In genomic region chr12:79174656-79175055, GRCh38 we compare ENCODE assay signal across 8 cellular contexts.
DNase-seq lines count a peak whose midpoint lies in the region; ATAC-seq and TF ChIP-seq lines count a peak whose summit lies in the region.

No MANE protein-coding gene starts in this region.

- intact Hi-C loops in IMR-90 (cut with micrococcal nuclease): loop anchor here (1.0 to 10.0 kb wide), 7 partner anchors 170 to 1028 kb away; partner anchors contain the start of gene SYT1

- H3K56ac ChIP-seq in IMR-90 (ENCODE audit: extremely low read depth, insufficient read depth, low read length): no peak overlapping the region

- peak; percentile 68 for TF ChIP-seq RAD21 in IMR-90 (IDR thresholded peaks at IDR 0.05; ENCODE audit: low read length)

- H3K9me1 ChIP-seq in IMR-90 (ENCODE audit: insufficient read depth, low read length): no peaks in the 10 kb centered on the region

- H3K9me3 ChIP-seq in IMR-90 (ENCODE audit: control insufficient read depth, insufficient read depth, low read length): no peaks in the 10 kb centered on the region; the same call in 1 of the 2 replicates
- no peaks in the 10 kb centered on the region for H3K9me3 ChIP-seq in upper lobe of left lung

- ATAC-seq in GM19463 (IDR thresholded peaks at IDR 0.05; ENCODE audit: unreplicated experiment): peak; percentile 79
- ATAC-seq in IMR-90 (ENCODE audit: low read depth): peak; percentile 75; the same call in 1 of the 2 replicates
- no peak for ATAC-seq in upper lobe of left lung (ENCODE audit: low FRiP score in 2 of 2)

- no peak overlapping the region for H3K4me3 ChIP-seq in IMR-90 (ENCODE audit: insufficient read depth, low read depth, low read length)
- no peak overlapping the region for H3K4me3 ChIP-seq in brain microvascular endothelial cell (ENCODE audit: low read depth, low read length)
- H3K4me3 ChIP-seq in upper lobe of left lung: no peak overlapping the region

- H3K9ac ChIP-seq in IMR-90 (ENCODE audit: low read depth, low read length): no peak overlapping the region

- no peaks in the 10 kb centered on the region for H4K20me1 ChIP-seq in IMR-90 (ENCODE audit: insufficient read depth, low read length)

- no peak overlapping the region for H2AK9ac ChIP-seq in IMR-90 (replicated peaks; ENCODE audit: low read depth, low read length, poor library complexity)

- H2BK120ac ChIP-seq in IMR-90 (ENCODE audit: low read depth, low read length): no peak overlapping the region

- H2BK5ac ChIP-seq in IMR-90 (ENCODE audit: low read depth, low read length, poor library complexity, severe bottlenecking): no peak overlapping the region

- no peak overlapping the region for H4K5ac ChIP-seq in IMR-90 (ENCODE audit: low read depth, low read length)

- H4K91ac ChIP-seq in IMR-90 (ENCODE audit: insufficient read depth, low read depth, low read length): no peak overlapping the region

- H3K23ac ChIP-seq in IMR-90 (ENCODE audit: low read depth, low read length): no peak overlapping the region

- H3K27ac ChIP-seq in IMR-90 (ENCODE audit: insufficient read depth, low read length): no peak overlapping the region
- no peak overlapping the region for H3K27ac ChIP-seq in brain microvascular endothelial cell
- H3K27ac ChIP-seq in upper lobe of left lung: no peak overlapping the region

- H2BK15ac ChIP-seq in IMR-90 (ENCODE audit: low read depth, low read length): no peak overlapping the region

- TF ChIP-seq CTCF in IMR-90 (conservative IDR thresholded peaks at IDR 0.05; ENCODE audit: low read depth, low read length) (peak; percentile 61), brain microvascular endothelial cell (IDR thresholded peaks at IDR 0.05; ENCODE audit: low read depth, low read length, missing control alignments) (peak; percentile 34), upper lobe of left lung (IDR thresholded peaks at IDR 0.05) (peak in 1 of 6 experiments; percentile 14)

- H3K36me3 ChIP-seq in IMR-90 (ENCODE audit: control insufficient read depth, insufficient read depth, low read length) (no peaks in the 10 kb centered on the region), brain microvascular endothelial cell (replicated peaks) (no peaks in the 10 kb centered on the region), upper lobe of left lung (no peaks in the 10 kb centered on the region)

- H3K79me1 ChIP-seq in IMR-90 (ENCODE audit: low read depth in 1 of 2, low read length in 2 of 2): no peaks in the 10 kb centered on the region

- in situ Hi-C loops in IMR-90 (cut with MboI; ENCODE audit: low sequenced_read_pairs): loop anchor here (10.0 kb wide), 1 partner anchor 990 kb away; no protein-coding TSS in a partner anchor
- in situ Hi-C loops in brain microvascular endothelial cell (cut with HindIII; ENCODE audit: low pct_ligation_motif_present, low sequenced_read_pairs): no loop called here

- no peak overlapping the region for H2AFZ ChIP-seq in IMR-90 (replicated peaks; ENCODE audit: low read length, poor library complexity)

- H3K4me1 ChIP-seq in IMR-90 (ENCODE audit: control insufficient read depth, insufficient read depth, low read length): no peaks in the 10 kb centered on the region
- H3K4me1 ChIP-seq in upper lobe of left lung: no peaks in the 10 kb centered on the region

- no peak overlapping the region for H3K18ac ChIP-seq in IMR-90 (ENCODE audit: low read depth, low read length)

- no peak overlapping the region for H3K4ac ChIP-seq in IMR-90 (ENCODE audit: low read depth, low read length)

- DNase-seq in CD1c-positive myeloid dendritic cell (ENCODE audit: extremely low spot score) (peak; percentile 26), IMR-90 (peak; percentile 77), brain microvascular endothelial cell (peak; percentile 18), non-pigmented ciliary epithelial cell (ENCODE audit: low read depth) (peak; percentile 34), upper lobe of left lung (no peak)
- DNase-seq in effector CD4-positive, alpha-beta T cell: no peak
- no peak for DNase-seq in activated CD4-positive, alpha-beta T cell treated with anti-CD3 and anti-CD28 coated beads for 1 hour

- dilution Hi-C loops in IMR-90 (cut with HindIII; ENCODE audit: low sequenced_read_pairs, unreplicated experiment): no loop called here

- POLR2A ChIA-PET in IMR-90 (lab: Charles Lee; ENCODE audit: unreplicated experiment): no interaction called here

- H3K4me2 ChIP-seq in IMR-90 (ENCODE audit: low read depth, low read length): no peak overlapping the region

- TF ChIP-seq EP300 in upper lobe of left lung (IDR thresholded peaks at IDR 0.05): no peak

- H4K8ac ChIP-seq in IMR-90 (ENCODE audit: low read depth in 2 of 2, low read length in 2 of 2): no peak overlapping the region

- H2BK20ac ChIP-seq in IMR-90 (ENCODE audit: low read depth, low read length): no peak overlapping the region

- H3K14ac ChIP-seq in IMR-90 (replicated peaks; ENCODE audit: low read depth, low read length): no peak overlapping the region

- no peak overlapping the region for H2AK5ac ChIP-seq in IMR-90 (ENCODE audit: low read depth, low read length)

- WGBS in IMR-90 (ENCODE audit: extremely low coverage in 2 of 2, insufficient read length in 1 of 2), 2 experiments: no CpG with 5 or more reads among the region's 1 CpG
- WGBS in upper lobe of left lung, 2 donors: 13 to 31% methylated on average over 1 of the region's 1 CpG

- no TSS peak for BruUV-seq in IMR-90 (replicated peaks; lab: Mats Ljungman, UMichigan)

- CTCF ChIA-PET in IMR-90 (lab: Yijun Ruan, JAX): interaction anchor here (1.2 to 1.5 kb wide), 3 partner anchors 10 to 782 kb away, joined by 9 to 13 read pairs (median 9); no protein-coding TSS in a partner anchor

- H3K27me3 ChIP-seq in IMR-90 (ENCODE audit: control insufficient read depth, insufficient read depth, low read length): no peaks in the 10 kb centered on the region
- H3K27me3 ChIP-seq in brain microvascular endothelial cell (replicated peaks): no peaks in the 10 kb centered on the region
- no peaks in the 10 kb centered on the region for H3K27me3 ChIP-seq in upper lobe of left lung

- no peak for TF ChIP-seq POLR2A in IMR-90 (IDR thresholded peaks at IDR 0.05; ENCODE audit: low read depth, low read length)
- no peak for TF ChIP-seq POLR2A in upper lobe of left lung (IDR thresholded peaks at IDR 0.05)

TF ChIP-seq in IMR-90, 13 proteins besides CTCF, POLR2A, EP300 and RAD21:
- TF ChIP-seq USF2 (IDR thresholded peaks at IDR 0.05; ENCODE audit: low read depth, low read length) (no peak), SMC3 (IDR thresholded peaks at IDR 0.05; ENCODE audit: low read depth, low read length) (peak; percentile 70)

Comparison
In these comparisons a context has a peak if more than half of its experiments do, and no peak if none do; other contexts are left out.
1. DNase-seq: peak in CD1c-positive myeloid dendritic cell (single experiment), IMR-90 (single experiment), brain microvascular endothelial cell (single experiment) and non-pigmented ciliary epithelial cell (single experiment); none in effector CD4-positive, alpha-beta T cell (single experiment), upper lobe of left lung (0 of 2) and activated CD4-positive, alpha-beta T cell treated with anti-CD3 and anti-CD28 coated beads for 1 hour (single experiment).
2. ATAC-seq: peak in GM19463 (single experiment) and IMR-90 (single experiment); none in upper lobe of left lung (0 of 2).